ENCODE assay signal across 18 cellular contexts in the genomic region with DNA sequence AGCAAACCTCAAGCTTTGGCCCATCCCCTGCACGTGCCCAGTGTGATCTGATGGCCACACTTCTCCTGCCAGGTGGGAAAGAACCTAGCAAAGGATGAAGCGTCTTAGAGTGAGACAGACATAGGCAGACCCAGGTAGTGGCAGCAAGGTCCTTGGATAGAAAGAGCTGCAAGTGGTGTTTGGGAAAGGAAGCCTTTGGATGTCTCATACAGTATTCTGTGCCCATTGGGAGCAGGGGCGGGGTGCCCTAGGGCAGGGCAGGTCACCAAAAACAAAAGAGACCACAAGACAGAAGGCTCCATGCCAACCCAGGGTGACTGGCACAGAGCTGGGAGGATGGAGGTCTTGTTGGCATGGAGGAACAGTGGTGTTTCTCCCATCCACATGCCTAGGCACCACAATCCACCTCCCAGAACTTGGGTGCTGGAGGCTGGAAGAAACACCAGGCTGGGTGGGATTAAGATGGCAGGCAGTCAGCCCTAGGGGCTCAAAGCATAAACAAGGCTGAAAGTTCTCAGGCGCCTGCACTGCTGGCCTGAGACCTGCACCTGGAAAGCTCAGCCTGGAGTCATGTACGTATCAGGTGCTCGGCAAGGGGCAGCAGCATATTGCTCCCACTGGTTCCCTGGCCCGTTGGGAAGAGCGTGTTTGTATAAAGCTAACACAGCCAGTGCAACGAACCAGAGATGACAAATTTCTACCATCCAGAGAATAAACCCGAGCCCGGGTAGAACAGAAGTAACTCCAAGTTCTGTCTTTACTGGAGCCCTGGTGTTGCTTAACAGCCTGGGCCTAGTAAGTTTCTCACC.
"Had no signal": no experiment of that assay in that cellular context is flagged by ENCODE, and none has a peak within 500 bp of the region (broad histone marks: within the 10 kb centered on the region; RNA-seq: fewer than 3 reads in every experiment).

No MANE protein-coding gene starts in this region.

- DNase-seq: activated CD4-positive, alpha-beta memory T cell treated with anti-CD3 and anti-CD28 coated beads, Interleukin-2, amount 10 ng/mL, durations not matched to agents 7 days and 5 days; activated CD4-positive, alpha-beta T cell treated with anti-CD3 and anti-CD28 coated beads for 4 hours; activated CD8-positive, alpha-beta memory T cell treated with anti-CD3 and anti-CD28 coated beads, Interleukin-2, amount 50 U/mL, for 48 hours; activated effector memory CD4-positive, alpha-beta T cell treated with Interleukin-2 at 50 U/mL for 16 hours; activated naive CD4-positive, alpha-beta T cell treated with anti-CD3 and anti-CD28 coated beads, Interleukin-2, amount 10 ng/mL, durations not matched to agents 7 days and 5 days; activated naive CD8-positive, alpha-beta T cell treated with anti-CD3 and anti-CD28 coated beads, Interleukin-2, amount 50 U/mL, for 24 hours; activated T-cell treated with anti-CD3 and anti-CD28 coated beads, Interleukin-2, amount 50 U/mL, for 48 hours; effector memory CD8-positive, alpha-beta T cell; foreskin melanocyte; glutamatergic neuron; left lung; retina; stimulated activated naive CD8-positive, alpha-beta T cell treated with anti-CD3 and anti-CD28 coated beads, Interleukin-15, Interleukin-2, amounts not matched to agents 100 U/mL and 50 U/mL, for 24 hours; substantia nigra had no signal

- FAIRE-seq: keratinocyte, TTC549 had no signal

- H3K36me3 ChIP-seq: ascending aorta, left lung had no signal

- H3K4me3 ChIP-seq: ascending aorta, left lung had no signal

- H3K4me3 Mint-ChIP-seq: activated CD4-positive, alpha-beta memory T cell treated with anti-CD3 and anti-CD28 coated beads, Interleukin-2, amount 10 ng/mL, durations not matched to agents 7 days and 5 days; activated naive CD4-positive, alpha-beta T cell treated with anti-CD3 and anti-CD28 coated beads, Interleukin-2, amount 10 ng/mL, durations not matched to agents 7 days and 5 days; activated naive CD8-positive, alpha-beta T cell treated with anti-CD3 and anti-CD28 coated beads, Interleukin-2, amount 50 U/mL, for 24 hours; effector memory CD8-positive, alpha-beta T cell; memory B cell had no signal

- H3K4me1 Mint-ChIP-seq: activated CD4-positive, alpha-beta memory T cell treated with anti-CD3 and anti-CD28 coated beads, Interleukin-2, amount 10 ng/mL, durations not matched to agents 7 days and 5 days; activated naive CD4-positive, alpha-beta T cell treated with anti-CD3 and anti-CD28 coated beads, Interleukin-2, amount 10 ng/mL, durations not matched to agents 7 days and 5 days; activated naive CD8-positive, alpha-beta T cell treated with anti-CD3 and anti-CD28 coated beads, Interleukin-2, amount 50 U/mL, for 24 hours; memory B cell had no signal

- H3K4me1 ChIP-seq: ascending aorta, left lung had no signal

- H3K27ac Mint-ChIP-seq: activated CD4-positive, alpha-beta memory T cell treated with anti-CD3 and anti-CD28 coated beads, Interleukin-2, amount 10 ng/mL, durations not matched to agents 7 days and 5 days; activated naive CD4-positive, alpha-beta T cell treated with anti-CD3 and anti-CD28 coated beads, Interleukin-2, amount 10 ng/mL, durations not matched to agents 7 days and 5 days; activated naive CD8-positive, alpha-beta T cell treated with anti-CD3 and anti-CD28 coated beads, Interleukin-2, amount 50 U/mL, for 24 hours; effector memory CD8-positive, alpha-beta T cell; memory B cell had no signal

- H3K36me3 Mint-ChIP-seq: activated naive CD4-positive, alpha-beta T cell treated with anti-CD3 and anti-CD28 coated beads, Interleukin-2, amount 10 ng/mL, durations not matched to agents 7 days and 5 days had no signal

- H3K27ac ChIP-seq: ascending aorta, left lung had no signal

- ATAC-seq: activated naive CD8-positive, alpha-beta T cell treated with anti-CD3 and anti-CD28 coated beads, Interleukin-2, amount 50 U/mL, for 24 hours; effector memory CD8-positive, alpha-beta T cell; left lung; stimulated activated naive CD8-positive, alpha-beta T cell treated with anti-CD3 and anti-CD28 coated beads, Interleukin-15, Interleukin-2, amounts not matched to agents 100 U/mL and 50 U/mL, for 24 hours had no signal

- H3K27me3 ChIP-seq: ascending aorta, left lung had no signal
